1 cellular context compared by ENCODE assay signal in genomic region chr3:42130329-42131070, GRCh38.
TF ChIP-seq lines count a peak whose summit lies in the region.

No MANE protein-coding gene starts in this region.

TF ChIP-seq in HepG2, 621 proteins besides CTCF, POLR2A, EP300 and RAD21 (continued from another document and continues in another):
- TF ChIP-seq, protein P1, sequence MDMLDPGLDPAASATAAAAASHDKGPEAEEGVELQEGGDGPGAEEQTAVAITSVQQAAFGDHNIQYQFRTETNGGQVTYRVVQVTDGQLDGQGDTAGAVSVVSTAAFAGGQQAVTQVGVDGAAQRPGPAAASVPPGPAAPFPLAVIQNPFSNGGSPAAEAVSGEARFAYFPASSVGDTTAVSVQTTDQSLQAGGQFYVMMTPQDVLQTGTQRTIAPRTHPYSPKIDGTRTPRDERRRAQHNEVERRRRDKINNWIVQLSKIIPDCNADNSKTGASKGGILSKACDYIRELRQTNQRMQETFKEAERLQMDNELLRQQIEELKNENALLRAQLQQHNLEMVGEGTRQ (IDR thresholded peaks at IDR 0.05; ENCODE audit: low read depth, low read length) = no peak
- TF ChIP-seq, protein P1 (CRISPR knock-in tag; IDR thresholded peaks at IDR 0.05; ENCODE audit: borderline replicate concordance) = no peak
- TF ChIP-seq CEBPB (IDR thresholded peaks at IDR 0.05; ENCODE audit: borderline replicate concordance, low read depth, low read length) (peak; percentile 78), DBP (CRISPR knock-in tag; IDR thresholded peaks at IDR 0.05; ENCODE audit: not compliant biosample characterization) (no peak), ZNF619 (CRISPR knock-in tag; IDR thresholded peaks at IDR 0.05) (no peak), ELF3 (CRISPR knock-in tag; IDR thresholded peaks at IDR 0.05) (peak; percentile 51; the same call in 1 of the 2 replicates), ARHGAP35 (CRISPR knock-in tag; IDR thresholded peaks at IDR 0.05; ENCODE audit: borderline replicate concordance) (no peak), ZNF20 (CRISPR knock-in tag; IDR thresholded peaks at IDR 0.05) (no peak), MZF1 (CRISPR knock-in tag; IDR thresholded peaks at IDR 0.05; ENCODE audit: borderline replicate concordance) (no peak), ADNP (CRISPR knock-in tag; IDR thresholded peaks at IDR 0.05) (no peak), NFYB (CRISPR knock-in tag; IDR thresholded peaks at IDR 0.05) (no peak), KLF13 (CRISPR knock-in tag; IDR thresholded peaks at IDR 0.05) (no peak), CEBPG (CRISPR knock-in tag; IDR thresholded peaks at IDR 0.05) (peak; percentile 85), BRD4 (CRISPR knock-in tag; IDR thresholded peaks at IDR 0.05) (no peak), ZBTB7A (CRISPR knock-in tag; IDR thresholded peaks at IDR 0.05) (no peak; the same call in 1 of the 2 replicates), SMARCE1 (IDR thresholded peaks at IDR 0.05; ENCODE audit: borderline replicate concordance) (peak; percentile 85), ZNF839 (CRISPR knock-in tag; IDR thresholded peaks at IDR 0.05; ENCODE audit: borderline replicate concordance) (no peak), BRCA1 (CRISPR knock-in tag; IDR thresholded peaks at IDR 0.05) (no peak), ZC3H13 (CRISPR knock-in tag; IDR thresholded peaks at IDR 0.05) (no peak), TCF7 (IDR thresholded peaks at IDR 0.05; ENCODE audit: low read depth) (peak; percentile 99), HIC2 (CRISPR knock-in tag; IDR thresholded peaks at IDR 0.05; ENCODE audit: low read depth) (peak; percentile 82; the same call in 1 of the 2 replicates), ZNF564 (CRISPR knock-in tag; IDR thresholded peaks at IDR 0.05) (no peak; the same call in 1 of the 2 replicates), PAF1 (CRISPR knock-in tag; IDR thresholded peaks at IDR 0.05) (no peak), ZSCAN9 (CRISPR knock-in tag; IDR thresholded peaks at IDR 0.05; ENCODE audit: borderline replicate concordance) (peak; percentile 75), ZSCAN29 (CRISPR knock-in tag; conservative IDR thresholded peaks at IDR 0.05) (peak; percentile 82), ZZZ3 (CRISPR knock-in tag; IDR thresholded peaks at IDR 0.05; ENCODE audit: borderline replicate concordance) (no peak; the same call in 1 of the 2 replicates), ZNF138 (CRISPR knock-in tag; IDR thresholded peaks at IDR 0.05; ENCODE audit: low read depth) (no peak), ZNF83 (CRISPR knock-in tag; IDR thresholded peaks at IDR 0.05; ENCODE audit: borderline replicate concordance) (no peak), TSC22D2 (CRISPR knock-in tag; IDR thresholded peaks at IDR 0.05; ENCODE audit: borderline replicate concordance) (no peak), CAMTA2 (CRISPR knock-in tag; IDR thresholded peaks at IDR 0.05; ENCODE audit: borderline replicate concordance) (no peak), THAP8 (CRISPR knock-in tag; IDR thresholded peaks at IDR 0.05; ENCODE audit: borderline replicate concordance) (no peak), ZNF879 (CRISPR knock-in tag; IDR thresholded peaks at IDR 0.05) (no peak), ZNF777 (CRISPR knock-in tag; IDR thresholded peaks at IDR 0.05) (no peak), ZNF776 (CRISPR knock-in tag; IDR thresholded peaks at IDR 0.05) (no peak), ARNTL (CRISPR knock-in tag; IDR thresholded peaks at IDR 0.05) (peak; percentile 20; the same call in 1 of the 2 replicates), ZBTB38 (CRISPR knock-in tag; IDR thresholded peaks at IDR 0.05) (no peak), RBM39 (IDR thresholded peaks at IDR 0.05; ENCODE audit: low read depth, low read length, poor library complexity, severe bottlenecking) (no peak), ZFP90 (CRISPR knock-in tag; IDR thresholded peaks at IDR 0.05; ENCODE audit: borderline replicate concordance) (no peak), HDAC2 (CRISPR knock-in tag; IDR thresholded peaks at IDR 0.05) (peak; percentile 95), ZNF546 (CRISPR knock-in tag; conservative IDR thresholded peaks at IDR 0.05) (no peak), ZNF574 (CRISPR knock-in tag; IDR thresholded peaks at IDR 0.05) (no peak), ZNF142 (CRISPR knock-in tag; IDR thresholded peaks at IDR 0.05) (no peak)
- TF ChIP-seq, protein P2, sequence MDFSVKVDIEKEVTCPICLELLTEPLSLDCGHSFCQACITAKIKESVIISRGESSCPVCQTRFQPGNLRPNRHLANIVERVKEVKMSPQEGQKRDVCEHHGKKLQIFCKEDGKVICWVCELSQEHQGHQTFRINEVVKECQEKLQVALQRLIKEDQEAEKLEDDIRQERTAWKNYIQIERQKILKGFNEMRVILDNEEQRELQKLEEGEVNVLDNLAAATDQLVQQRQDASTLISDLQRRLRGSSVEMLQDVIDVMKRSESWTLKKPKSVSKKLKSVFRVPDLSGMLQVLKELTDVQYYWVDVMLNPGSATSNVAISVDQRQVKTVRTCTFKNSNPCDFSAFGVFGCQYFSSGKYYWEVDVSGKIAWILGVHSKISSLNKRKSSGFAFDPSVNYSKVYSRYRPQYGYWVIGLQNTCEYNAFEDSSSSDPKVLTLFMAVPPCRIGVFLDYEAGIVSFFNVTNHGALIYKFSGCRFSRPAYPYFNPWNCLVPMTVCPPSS (IDR thresholded peaks at IDR 0.05) = no peak
- TF ChIP-seq, protein P3, sequence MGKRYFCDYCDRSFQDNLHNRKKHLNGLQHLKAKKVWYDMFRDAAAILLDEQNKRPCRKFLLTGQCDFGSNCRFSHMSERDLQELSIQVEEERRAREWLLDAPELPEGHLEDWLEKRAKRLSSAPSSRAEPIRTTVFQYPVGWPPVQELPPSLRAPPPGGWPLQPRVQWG (CRISPR knock-in tag; IDR thresholded peaks at IDR 0.05; ENCODE audit: borderline replicate concordance, low read depth) = no peak
- TF ChIP-seq, protein P4, sequence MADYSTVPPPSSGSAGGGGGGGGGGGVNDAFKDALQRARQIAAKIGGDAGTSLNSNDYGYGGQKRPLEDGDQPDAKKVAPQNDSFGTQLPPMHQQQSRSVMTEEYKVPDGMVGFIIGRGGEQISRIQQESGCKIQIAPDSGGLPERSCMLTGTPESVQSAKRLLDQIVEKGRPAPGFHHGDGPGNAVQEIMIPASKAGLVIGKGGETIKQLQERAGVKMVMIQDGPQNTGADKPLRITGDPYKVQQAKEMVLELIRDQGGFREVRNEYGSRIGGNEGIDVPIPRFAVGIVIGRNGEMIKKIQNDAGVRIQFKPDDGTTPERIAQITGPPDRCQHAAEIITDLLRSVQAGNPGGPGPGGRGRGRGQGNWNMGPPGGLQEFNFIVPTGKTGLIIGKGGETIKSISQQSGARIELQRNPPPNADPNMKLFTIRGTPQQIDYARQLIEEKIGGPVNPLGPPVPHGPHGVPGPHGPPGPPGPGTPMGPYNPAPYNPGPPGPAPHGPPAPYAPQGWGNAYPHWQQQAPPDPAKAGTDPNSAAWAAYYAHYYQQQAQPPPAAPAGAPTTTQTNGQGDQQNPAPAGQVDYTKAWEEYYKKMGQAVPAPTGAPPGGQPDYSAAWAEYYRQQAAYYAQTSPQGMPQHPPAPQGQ (CRISPR knock-in tag; IDR thresholded peaks at IDR 0.05; ENCODE audit: borderline replicate concordance) = no peak
- TF ChIP-seq, protein P5, sequence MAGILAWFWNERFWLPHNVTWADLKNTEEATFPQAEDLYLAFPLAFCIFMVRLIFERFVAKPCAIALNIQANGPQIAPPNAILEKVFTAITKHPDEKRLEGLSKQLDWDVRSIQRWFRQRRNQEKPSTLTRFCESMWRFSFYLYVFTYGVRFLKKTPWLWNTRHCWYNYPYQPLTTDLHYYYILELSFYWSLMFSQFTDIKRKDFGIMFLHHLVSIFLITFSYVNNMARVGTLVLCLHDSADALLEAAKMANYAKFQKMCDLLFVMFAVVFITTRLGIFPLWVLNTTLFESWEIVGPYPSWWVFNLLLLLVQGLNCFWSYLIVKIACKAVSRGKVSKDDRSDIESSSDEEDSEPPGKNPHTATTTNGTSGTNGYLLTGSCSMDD (CRISPR knock-in tag; IDR thresholded peaks at IDR 0.05) = no peak
- TF ChIP-seq, protein P6, sequence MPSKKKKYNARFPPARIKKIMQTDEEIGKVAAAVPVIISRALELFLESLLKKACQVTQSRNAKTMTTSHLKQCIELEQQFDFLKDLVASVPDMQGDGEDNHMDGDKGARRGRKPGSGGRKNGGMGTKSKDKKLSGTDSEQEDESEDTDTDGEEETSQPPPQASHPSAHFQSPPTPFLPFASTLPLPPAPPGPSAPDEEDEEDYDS (CRISPR knock-in tag; IDR thresholded peaks at IDR 0.05) = no peak
